16 cellular contexts compared by ENCODE assay signal in genomic region chr12:123958876-123959275, GRCh38. TPM values are rescaled to one million over a fixed set of nuclear protein-coding genes. Genes with fewer than 3 reads are reported as not detected.
DNase-seq lines count a peak whose midpoint lies in the region; ATAC-seq and TF ChIP-seq lines count a peak whose summit lies in the region.
"Had no signal": no experiment of that assay in that cellular context is flagged by ENCODE, and none has a peak within 500 bp of the region (broad histone marks: within the 10 kb centered on the region; RNA-seq: fewer than 3 reads in every experiment).

No MANE protein-coding gene starts in this region.

- H3K27me3 Mint-ChIP-seq in neural progenitor cell (ENCODE audit: insufficient read depth, low read depth) = no peaks in the 10 kb centered on the region
- H3K27me3 Mint-ChIP-seq: CD4-positive, CD25-positive, alpha-beta regulatory T cell had no signal

- H3K27me3 ChIP-seq in cardiac muscle cell (no peaks in the 10 kb centered on the region), neural progenitor cell (peaks cover 98% of the 10 kb centered on the region)
- H3K27me3 ChIP-seq: BLaER1 treated with 17β-estradiol and CSF1 and Interleukin-3, amounts not matched to agents 10 nM and 100 nM had no signal

- peaks cover 15% of the 10 kb centered on the region for H3K4me1 Mint-ChIP-seq in neural progenitor cell

- H3K27ac ChIP-seq in cardiac muscle cell (peak overlapping the region; percentile 79), neural progenitor cell (no peak overlapping the region)
- H3K27ac ChIP-seq: BLaER1 treated with 17β-estradiol and CSF1 and Interleukin-3, amounts not matched to agents 10 nM and 100 nM; GM23248 had no signal

- H3K9me3 Mint-ChIP-seq in neural progenitor cell = no peaks in the 10 kb centered on the region
- H3K9me3 Mint-ChIP-seq: CD4-positive, CD25-positive, alpha-beta regulatory T cell had no signal

- H3K4me2 ChIP-seq in neural progenitor cell = no peak overlapping the region
- H3K4me2 ChIP-seq: BLaER1 treated with 17β-estradiol and CSF1 and Interleukin-3, amounts not matched to agents 10 nM and 100 nM had no signal

- H3K36me3 ChIP-seq in cardiac muscle cell = no peaks in the 10 kb centered on the region
- H3K36me3 ChIP-seq in neural progenitor cell = no peaks in the 10 kb centered on the region

- no peak overlapping the region for H2AFZ ChIP-seq in neural progenitor cell (replicated peaks)
- H2AFZ ChIP-seq: GM23248 had no signal

- H4K20me1 ChIP-seq in neural progenitor cell (ENCODE audit: low read depth) = peaks cover 47% of the 10 kb centered on the region

- no peaks in the 10 kb centered on the region for H3K79me2 ChIP-seq in neural progenitor cell (ENCODE audit: low read depth)

- no peak overlapping the region for H3K4me3 ChIP-seq in cardiac muscle cell
- no peak overlapping the region for H3K4me3 ChIP-seq in neural progenitor cell
- H3K4me3 ChIP-seq: BLaER1 treated with 17β-estradiol and CSF1 and Interleukin-3, amounts not matched to agents 10 nM and 100 nM; GM12878; GM23248 had no signal

- DNase-seq in cardiac muscle cell (ENCODE audit: low read depth in 1 of 2, low spot score in 1 of 2) (no peak), Right ventricle myocardium inferior (ENCODE audit: missing footprints) (no peak), ELF-1 (ENCODE audit: low read depth, low spot score) (peak; percentile 65), islet precursor cell (peak; percentile 76), neural progenitor cell (ENCODE audit: low spot score) (peak; percentile 40), AG08395 (ENCODE audit: low spot score) (no peak), NCI-H748 (lab: John Stamatoyannopoulos, UW; ENCODE audit: unreplicated experiment) (no peak)
- DNase-seq: 8988T; Calu3; CD4-positive, CD25-positive, alpha-beta regulatory T cell; DMS 273 treated with DMSO at 0.1 percent for 48 hours; GM23248; H7 had no signal

- H3K9ac ChIP-seq in neural progenitor cell = no peak overlapping the region
- H3K9ac ChIP-seq: BLaER1 treated with 17β-estradiol and CSF1 and Interleukin-3, amounts not matched to agents 10 nM and 100 nM; GM23248 had no signal

- intact Hi-C loops in Right ventricle myocardium inferior (cut with DNase I) = no loop called here

- peaks cover 5% of the 10 kb centered on the region for H3F3A ChIP-seq in neural progenitor cell (ENCODE audit: low read depth)

- H3K27ac Mint-ChIP-seq in neural progenitor cell = no peak overlapping the region

- no peak for ATAC-seq in Right ventricle myocardium inferior
- no peak for ATAC-seq in HG02884 (IDR thresholded peaks at IDR 0.05; ENCODE audit: unreplicated experiment)
- ATAC-seq: GM12878 had no signal

- H3K4me1 ChIP-seq in cardiac muscle cell (ENCODE audit: low read depth) (no peaks in the 10 kb centered on the region), neural progenitor cell (peaks cover 4% of the 10 kb centered on the region)

- H3K4me3 Mint-ChIP-seq in neural progenitor cell = no peak overlapping the region
- H3K4me3 Mint-ChIP-seq: CD4-positive, CD25-positive, alpha-beta regulatory T cell had no signal

- H3K36me3 Mint-ChIP-seq in neural progenitor cell = no peaks in the 10 kb centered on the region
- H3K36me3 Mint-ChIP-seq: CD4-positive, CD25-positive, alpha-beta regulatory T cell had no signal

- H3K9me3 ChIP-seq in cardiac muscle cell (ENCODE audit: low read depth) (no peaks in the 10 kb centered on the region), neural progenitor cell (ENCODE audit: low read depth) (no peaks in the 10 kb centered on the region)
- H3K9me3 ChIP-seq: BLaER1 treated with 17β-estradiol and CSF1 and Interleukin-3, amounts not matched to agents 10 nM and 100 nM had no signal

- TF ChIP-seq CTCF in cardiac muscle cell (IDR thresholded peaks at IDR 0.05; ENCODE audit: low read depth, low read length) (no peak), neural progenitor cell (IDR thresholded peaks at IDR 0.05) (no peak)

RNA-seq across cellular contexts. Expression of gene CCDC92, which starts 13.8 kb away (rescaled TPM):
- total RNA-seq in cardiac muscle cell (39.0 and 49.3 TPM in 2 replicates), Right ventricle myocardium inferior (58.2 TPM), neural progenitor cell (ENCODE audit: low replicate concordance) (4.8 and 10.5 TPM in 2 replicates)
- polyA plus RNA-seq in cardiac muscle cell = 67.0 and 88.7 TPM in 2 replicates

RNA-seq across cellular contexts. Expression of gene ZNF664, which starts 14.1 kb away (rescaled TPM):
- total RNA-seq in cardiac muscle cell (78.9 and 115 TPM in 2 replicates), Right ventricle myocardium inferior (86.6 TPM), neural progenitor cell (ENCODE audit: low replicate concordance) (133 and 172 TPM in 2 replicates)
- polyA plus RNA-seq in cardiac muscle cell = 40.5 and 43.4 TPM in 2 replicates

Comparison
In these comparisons a context has a peak if more than half of its experiments do, and no peak if none do; other contexts are left out.
1. DNase-seq: peak in ELF-1 (single experiment), islet precursor cell (single experiment) and neural progenitor cell (single experiment); none in cardiac muscle cell (0 of 2), Right ventricle myocardium inferior (single experiment), AG08395 (single experiment) and NCI-H748 (single experiment).